ENCODE assay signal across 8 cellular contexts in genomic region chr3:5187920-5188418, GRCh38. TPM values are rescaled to one million over a fixed set of nuclear protein-coding genes. Genes with fewer than 3 reads are reported as not detected.
DNase-seq lines count a peak whose midpoint lies in the region; ATAC-seq and TF ChIP-seq lines count a peak whose summit lies in the region.

No MANE protein-coding gene starts in this region.

- peak overlapping the region; percentile 99 for H3K27ac Mint-ChIP-seq in activated CD8-positive, alpha-beta T cell treated with anti-CD3 and anti-CD28 coated beads, Interleukin-2, amount 10 ng/mL, durations not matched to agents 7 days and 5 days
- H3K27ac Mint-ChIP-seq in endodermal cell: no peak overlapping the region

- intact Hi-C loops in testis (cut with DNase I; ENCODE audit: low total_unique reads): no loop called here

- peaks cover 37% of the 10 kb centered on the region for H3K4me1 Mint-ChIP-seq in activated CD8-positive, alpha-beta T cell treated with anti-CD3 and anti-CD28 coated beads, Interleukin-2, amount 10 ng/mL, durations not matched to agents 7 days and 5 days (ENCODE audit: low read depth)
- peaks cover 30% of the 10 kb centered on the region for H3K4me1 Mint-ChIP-seq in endodermal cell

- H3K27me3 Mint-ChIP-seq in activated CD8-positive, alpha-beta T cell treated with anti-CD3 and anti-CD28 coated beads, Interleukin-2, amount 10 ng/mL, durations not matched to agents 7 days and 5 days (ENCODE audit: low read depth): no peaks in the 10 kb centered on the region
- no peaks in the 10 kb centered on the region for H3K27me3 Mint-ChIP-seq in endodermal cell (ENCODE audit: insufficient read depth)

- H3K4me1 ChIP-seq in DOHH2 (ENCODE audit: control insufficient read depth, low read length): peaks cover 55% of the 10 kb centered on the region
- no peaks in the 10 kb centered on the region for H3K4me1 ChIP-seq in endodermal cell (ENCODE audit: control insufficient read depth, insufficient read depth, low read length)
- peaks cover 82% of the 10 kb centered on the region for H3K4me1 ChIP-seq in mononuclear cell (ENCODE audit: insufficient read depth, low read length)
- peaks cover 10% of the 10 kb centered on the region for H3K4me1 ChIP-seq in testis

- no peaks in the 10 kb centered on the region for H3K9me2 ChIP-seq in DOHH2 (replicated peaks; ENCODE audit: control insufficient read depth, low read length)

- WGBS in endodermal cell (ENCODE audit: insufficient coverage in 1 of 2, insufficient read length in 1 of 2), 2 experiments: 0% methylated on average over 17 to 66 of the region's 66 CpGs
- WGBS in testis, 2 donors: 0% methylated on average over 7 to 60 of the region's 66 CpGs

- peaks cover 35% of the 10 kb centered on the region for H3K36me3 Mint-ChIP-seq in activated CD8-positive, alpha-beta T cell treated with anti-CD3 and anti-CD28 coated beads, Interleukin-2, amount 10 ng/mL, durations not matched to agents 7 days and 5 days (ENCODE audit: low read depth)
- peaks cover 16% of the 10 kb centered on the region for H3K36me3 Mint-ChIP-seq in endodermal cell (ENCODE audit: low read depth)

- TF ChIP-seq RAD21 in Ishikawa (IDR thresholded peaks at IDR 0.05; ENCODE audit: low read depth): no peak

- H3K9me3 Mint-ChIP-seq in activated CD8-positive, alpha-beta T cell treated with anti-CD3 and anti-CD28 coated beads, Interleukin-2, amount 10 ng/mL, durations not matched to agents 7 days and 5 days (ENCODE audit: insufficient read depth): no peaks in the 10 kb centered on the region
- no peaks in the 10 kb centered on the region for H3K9me3 Mint-ChIP-seq in endodermal cell

- H3K9ac ChIP-seq in endodermal cell (ENCODE audit: extremely low read depth, low read length, poor library complexity, severe bottlenecking): peak overlapping the region; percentile 75

- peak overlapping the region; percentile 81 for H3K27ac ChIP-seq in DOHH2 (ENCODE audit: low read depth, low read length)
- peak overlapping the region; percentile 56 for H3K27ac ChIP-seq in endodermal cell (ENCODE audit: low read depth, low read length)
- peak overlapping the region; percentile 85 to 96 for H3K27ac ChIP-seq in testis

- peaks cover 59% of the 10 kb centered on the region for H3K36me3 ChIP-seq in DOHH2 (ENCODE audit: control insufficient read depth, low read length)
- H3K36me3 ChIP-seq in endodermal cell (ENCODE audit: control insufficient read depth, insufficient read depth, low read length): no peaks in the 10 kb centered on the region
- no peaks in the 10 kb centered on the region for H3K36me3 ChIP-seq in testis (ENCODE audit: low read depth, missing control alignments)

- CTCF ChIA-PET in activated CD8-positive, alpha-beta T cell treated with anti-CD3 and anti-CD28 coated beads, Interleukin-2, amount 10 ng/mL, durations not matched to agents 7 days and 5 days (lab: Charles Lee): interaction anchor here (1.2 to 3.3 kb wide), 5 partner anchors 9 to 476 kb away, joined by 3 to 19 read pairs (median 5); partner anchors contain the start of gene ARL8B

- H3F3A ChIP-seq in DOHH2 (ENCODE audit: control insufficient read depth, insufficient read depth): peaks cover 46% of the 10 kb centered on the region

- TF ChIP-seq POLR2A in testis (IDR thresholded peaks at IDR 0.05): no peak

- H4K20me1 ChIP-seq in DOHH2 (ENCODE audit: control insufficient read depth, insufficient read depth, low read depth, low read length): peaks cover 12% of the 10 kb centered on the region

- POLR2A ChIA-PET in activated CD8-positive, alpha-beta T cell treated with anti-CD3 and anti-CD28 coated beads, Interleukin-2, amount 10 ng/mL, durations not matched to agents 7 days and 5 days (lab: Charles Lee): interaction anchor here (1.1 to 3.9 kb wide), 7 partner anchors 10 to 353 kb away, joined by 3 to 56 read pairs (median 5); partner anchors contain the start of genes ARL8B and BHLHE40

- H3K9me3 ChIP-seq in DOHH2 (ENCODE audit: control insufficient read depth, insufficient read depth, low read length) (no peaks in the 10 kb centered on the region), endodermal cell (ENCODE audit: control insufficient read depth, low read length) (no peaks in the 10 kb centered on the region), mononuclear cell (ENCODE audit: low read depth, low read length) (no peaks in the 10 kb centered on the region), testis (no peaks in the 10 kb centered on the region)

- no peak for TF ChIP-seq CTCF in DOHH2 (IDR thresholded peaks at IDR 0.05; ENCODE audit: low read depth, low read length, poor library complexity, severe bottlenecking)
- no peak for TF ChIP-seq CTCF in endodermal cell (conservative IDR thresholded peaks at IDR 0.05)
- TF ChIP-seq CTCF in testis (IDR thresholded peaks at IDR 0.05): no peak

- peak; percentile 59 for DNase-seq in activated CD8-positive, alpha-beta T cell treated with anti-CD3 and anti-CD28 coated beads, Interleukin-2, amount 10 ng/mL, durations not matched to agents 7 days and 5 days
- peak; percentile 79 for DNase-seq in endodermal cell
- DNase-seq in testis: peak; percentile 35
- DNase-seq in middle frontal gyrus (ENCODE audit: extremely low spot score, low spot score): no peak

- TF ChIP-seq EP300 in Ishikawa (IDR thresholded peaks at IDR 0.05; ENCODE audit: borderline replicate concordance): no peak

- H3K79me2 ChIP-seq in DOHH2 (ENCODE audit: control insufficient read depth, low read length): peaks cover 85% of the 10 kb centered on the region

- peak overlapping the region; percentile 99 for H3K4me3 ChIP-seq in DOHH2 (ENCODE audit: low read length)
- H3K4me3 ChIP-seq in endodermal cell (ENCODE audit: low read length): peak overlapping the region; percentile 93
- H3K4me3 ChIP-seq in mononuclear cell (ENCODE audit: low read length): peak overlapping the region; percentile 99
- H3K4me3 ChIP-seq in testis: peak overlapping the region; percentile 95 to 99

- H3K27me3 ChIP-seq in DOHH2 (ENCODE audit: control insufficient read depth, low read length) (no peaks in the 10 kb centered on the region), endodermal cell (ENCODE audit: control insufficient read depth, insufficient read depth, low read length, poor library complexity, severe bottlenecking) (no peaks in the 10 kb centered on the region), mononuclear cell (ENCODE audit: insufficient read depth, low read length) (no peaks in the 10 kb centered on the region), testis (no peaks in the 10 kb centered on the region)

- peak overlapping the region; percentile 96 for H3K4me3 Mint-ChIP-seq in activated CD8-positive, alpha-beta T cell treated with anti-CD3 and anti-CD28 coated beads, Interleukin-2, amount 10 ng/mL, durations not matched to agents 7 days and 5 days
- H3K4me3 Mint-ChIP-seq in endodermal cell: peak overlapping the region; percentile 86

- peak overlapping the region; percentile 96 for H3K4me2 ChIP-seq in DOHH2 (ENCODE audit: low read length)

- peak; percentile 7 for ATAC-seq in GM21717 (IDR thresholded peaks at IDR 0.05; ENCODE audit: unreplicated experiment)
- ATAC-seq in activated CD8-positive, alpha-beta T cell treated with anti-CD3 and anti-CD28 coated beads, Interleukin-2, amount 10 ng/mL, durations not matched to agents 7 days and 5 days: peak; percentile 42

TF ChIP-seq in Ishikawa, 13 proteins besides CTCF, POLR2A, EP300 and RAD21:
- TF ChIP-seq EGR1 (IDR thresholded peaks at IDR 0.05) (peak; percentile 6; the same call in 1 of the 2 replicates), TEAD4 (IDR thresholded peaks at IDR 0.05) (no peak), CEBPB (IDR thresholded peaks at IDR 0.05) (no peak)
- TF ChIP-seq, protein P1, sequence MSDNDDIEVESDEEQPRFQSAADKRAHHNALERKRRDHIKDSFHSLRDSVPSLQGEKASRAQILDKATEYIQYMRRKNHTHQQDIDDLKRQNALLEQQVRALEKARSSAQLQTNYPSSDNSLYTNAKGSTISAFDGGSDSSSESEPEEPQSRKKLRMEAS (IDR thresholded peaks at IDR 0.05): no peak

RNA-seq across cellular contexts. Expression of gene EDEM1, which starts 0.5 kb away (rescaled TPM):
- 10 to 100 TPM; 81.7 to 84.3 TPM for total RNA-seq in activated CD8-positive, alpha-beta T cell treated with anti-CD3 and anti-CD28 coated beads, Interleukin-2, amount 10 ng/mL, durations not matched to agents 7 days and 5 days
- total RNA-seq in endodermal cell: 10 to 100 TPM; 24.5 to 28.1 TPM
- polyA plus RNA-seq in endodermal cell (2013, experiment 1 of 2): 10.5 TPM
- polyA plus RNA-seq in endodermal cell (2013, experiment 2 of 2): 11.2 TPM
- 120 TPM for total RNA-seq in mononuclear cell
- total RNA-seq in testis: 10 to 100 TPM; 30.3 to 33.5 TPM
- polyA plus RNA-seq in testis (ENCODE audit: insufficient read depth, low read depth, low replicate concordance): 28.6 TPM
